Comparison of ENCODE assay signal across 10 cellular contexts in genomic region chr22:46091277-46091977, GRCh38. TPM values are rescaled to one million over a fixed set of nuclear protein-coding genes. Genes with fewer than 3 reads are reported as not detected.
DNase-seq lines count a peak whose midpoint lies in the region; ATAC-seq, FAIRE-seq and TF ChIP-seq lines count a peak whose summit lies in the region.
"Had no signal": no experiment of that assay in that cellular context is flagged by ENCODE, and none has a peak within 500 bp of the region (broad histone marks: within the 10 kb centered on the region; RNA-seq: fewer than 3 reads in every experiment).

No MANE protein-coding gene starts in this region.

- H3K27ac ChIP-seq in ACC112 (ENCODE audit: low read depth, low read length), result peak overlapping the region; percentile 92
- H3K27ac ChIP-seq in astrocyte (ENCODE audit: low read depth, low read length), result peak overlapping the region; percentile 91
- peak overlapping the region; percentile 74 for H3K27ac ChIP-seq in rectal smooth muscle tissue (ENCODE audit: low read depth, low read length)

- peaks cover 5% of the 10 kb centered on the region; the same call in 1 of the 2 replicates for H3K36me3 ChIP-seq in ACC112 (ENCODE audit: insufficient read depth, low read length)
- H3K36me3 ChIP-seq in astrocyte (ENCODE audit: insufficient read depth, low read length), result peaks cover 31% of the 10 kb centered on the region
- peaks cover 14% of the 10 kb centered on the region for H3K36me3 ChIP-seq in rectal smooth muscle tissue (ENCODE audit: control insufficient read depth, insufficient read depth, low read length)

- H3K36me3 Mint-ChIP-seq in astrocyte (ENCODE audit: low read depth, unreplicated experiment), result no peaks in the 10 kb centered on the region

- no peak for DNase-seq in astrocyte (ENCODE audit: low read depth)
- DNase-seq in left cardiac atrium, result peak; percentile 17
- DNase-seq in NCI-H524 treated with DMSO at 0.1 percent for 48 hours (lab: John Stamatoyannopoulos, UW), result no peak
- no peak for DNase-seq in LoVo (ENCODE audit: low spot score)
- DNase-seq: immature natural killer cell had no signal

- H3K9me3 ChIP-seq in astrocyte (ENCODE audit: insufficient read depth, low read depth, low read length), result no peaks in the 10 kb centered on the region
- H3K9me3 ChIP-seq: MG63 had no signal

- peaks cover 39% of the 10 kb centered on the region for H3K27me3 Mint-ChIP-seq in astrocyte (ENCODE audit: low read depth, unreplicated experiment)

- H4K20me1 ChIP-seq in astrocyte (ENCODE audit: insufficient read depth, low read length), result peaks cover 95% of the 10 kb centered on the region

- H3K4me1 ChIP-seq in ACC112 (ENCODE audit: control insufficient read depth, insufficient read depth, low read length, unreplicated experiment) (peaks cover 52% of the 10 kb centered on the region), astrocyte (ENCODE audit: insufficient read depth, low read length) (peaks cover 59% of the 10 kb centered on the region), rectal smooth muscle tissue (ENCODE audit: control insufficient read depth, insufficient read depth, low read length) (peaks cover 67% of the 10 kb centered on the region)

- FAIRE-seq in astrocyte (lab: Jason Lieb, UNC), result no peak

- H3K4me1 Mint-ChIP-seq in astrocyte (ENCODE audit: low read depth, unreplicated experiment), result peaks cover 5% of the 10 kb centered on the region
- H3K4me1 Mint-ChIP-seq: immature natural killer cell had no signal

- peak overlapping the region; percentile 96 for H3K9ac ChIP-seq in astrocyte (ENCODE audit: low read length)
- no peak overlapping the region for H3K9ac ChIP-seq in rectal smooth muscle tissue (ENCODE audit: low read length)

- H3K27me3 ChIP-seq in ACC112 (ENCODE audit: insufficient read depth, low read length), result no peaks in the 10 kb centered on the region
- no peaks in the 10 kb centered on the region for H3K27me3 ChIP-seq in astrocyte (ENCODE audit: insufficient read depth, low read length)
- no peaks in the 10 kb centered on the region for H3K27me3 ChIP-seq in rectal smooth muscle tissue (ENCODE audit: control insufficient read depth, insufficient read depth, low read length)
- H3K27me3 ChIP-seq: MG63 had no signal

- H3K4me2 ChIP-seq in astrocyte (ENCODE audit: low read length), result peak overlapping the region; percentile 94

- H3K4me3 ChIP-seq in ACC112 (ENCODE audit: low read depth, low read length), result no peak overlapping the region
- H3K4me3 ChIP-seq in astrocyte (ENCODE audit: insufficient read depth, low read depth, low read length), result no peak overlapping the region
- no peak overlapping the region for H3K4me3 ChIP-seq in rectal smooth muscle tissue (ENCODE audit: low read length)
- H3K4me3 ChIP-seq: MG63 had no signal

- no peaks in the 10 kb centered on the region for H3K9me3 Mint-ChIP-seq in astrocyte (ENCODE audit: unreplicated experiment)
- H3K9me3 Mint-ChIP-seq: immature natural killer cell had no signal

- H2AFZ ChIP-seq in ACC112 (ENCODE audit: low read length, unreplicated experiment), result no peak overlapping the region
- no peak overlapping the region for H2AFZ ChIP-seq in astrocyte (ENCODE audit: low read depth, low read length)

- no peak overlapping the region for H3K4me3 Mint-ChIP-seq in astrocyte (ENCODE audit: unreplicated experiment)
- H3K4me3 Mint-ChIP-seq: immature natural killer cell had no signal

- peaks cover 94% of the 10 kb centered on the region for H3K79me2 ChIP-seq in ACC112 (ENCODE audit: control insufficient read depth, insufficient read depth, low read length, unreplicated experiment)
- H3K79me2 ChIP-seq in astrocyte (ENCODE audit: insufficient read depth, low read length), result peaks cover 99% of the 10 kb centered on the region

- ATAC-seq in left cardiac atrium (no peak), HG03442 (IDR thresholded peaks at IDR 0.05; ENCODE audit: unreplicated experiment) (no peak), GM18519 (IDR thresholded peaks at IDR 0.05; ENCODE audit: low FRiP score, unreplicated experiment) (no peak)

- intact Hi-C loops in left cardiac atrium (cut with DNase I), result no loop called here

- H3K27ac Mint-ChIP-seq in astrocyte (ENCODE audit: unreplicated experiment), result no peak overlapping the region

- TF ChIP-seq CTCF in astrocyte (IDR thresholded peaks at IDR 0.05; ENCODE audit: insufficient read depth, low read depth, low read length), result no peak

RNA-seq across cellular contexts. Expression of gene PPARA, which starts 58.9 kb away (rescaled TPM):
- total RNA-seq in astrocyte (8.4 and 9.6 TPM in 2 replicates), left cardiac atrium (10 to 100 TPM; 49.6 to 66.2 TPM)
